ENCODE assay signal across 2 cellular contexts in the genomic region with DNA sequence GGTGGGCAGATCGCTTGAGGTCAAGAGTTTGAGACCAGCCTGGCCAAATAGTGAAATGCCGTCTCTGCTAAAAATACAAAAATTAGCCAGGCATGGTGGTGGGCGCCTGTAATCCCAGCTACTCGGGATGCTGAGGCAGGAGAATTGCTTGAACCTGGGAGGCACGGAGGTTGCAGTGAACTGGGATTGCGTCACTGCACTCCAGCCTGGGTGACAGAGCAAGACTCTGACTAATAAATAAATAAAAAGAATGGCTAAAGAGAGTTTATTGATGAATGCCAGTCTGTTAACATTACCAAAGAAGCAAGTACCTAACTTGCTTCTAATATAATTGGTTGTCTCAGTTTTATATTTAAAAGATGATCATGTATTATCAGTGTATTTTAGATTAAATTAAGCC.
A peak's percentile ranks its signal among the peaks of the same experiment; 100 is the strongest.
TF ChIP-seq lines count a peak whose summit lies in the region.

No MANE protein-coding gene starts in this region.

TF ChIP-seq in IMR-90, 13 proteins besides CTCF, POLR2A, EP300 and RAD21:
- TF ChIP-seq CEBPB (IDR thresholded peaks at IDR 0.05; ENCODE audit: low read depth, low read length) = peak; percentile 84

TF ChIP-seq in HepG2, 621 proteins besides CTCF, POLR2A, EP300 and RAD21:
- TF ChIP-seq CEBPG (CRISPR knock-in tag; IDR thresholded peaks at IDR 0.05) (peak; percentile 58), CEBPB (IDR thresholded peaks at IDR 0.05; ENCODE audit: borderline replicate concordance, low read depth, low read length) (peak; percentile 54)
